1 cellular context compared by ENCODE assay signal in genomic region chr6:31202259-31203166, GRCh38.
TF ChIP-seq lines count a peak whose summit lies in the region.

No MANE protein-coding gene starts in this region.

TF ChIP-seq in HepG2, 621 proteins besides CTCF, POLR2A, EP300 and RAD21:
- TF ChIP-seq FOXA3 (CRISPR knock-in tag; IDR thresholded peaks at IDR 0.05) (no peak), ZNF761 (CRISPR knock-in tag; conservative IDR thresholded peaks at IDR 0.05) (0 out of 2 replicates have a peak, but pooled peaks have one; percentile 7), ZNF510 (CRISPR knock-in tag; IDR thresholded peaks at IDR 0.05; ENCODE audit: low read depth) (0 out of 2 replicates have a peak, but pooled peaks have one; percentile 20), FOXM1 (CRISPR knock-in tag; IDR thresholded peaks at IDR 0.05) (no peak), ZNF720 (CRISPR knock-in tag; IDR thresholded peaks at IDR 0.05) (no peak), ZSCAN21 (CRISPR knock-in tag; IDR thresholded peaks at IDR 0.05; ENCODE audit: borderline replicate concordance) (no peak), ZNF788 (CRISPR knock-in tag; IDR thresholded peaks at IDR 0.05; ENCODE audit: borderline replicate concordance) (0 out of 2 replicates have a peak, but pooled peaks have one; percentile 16), BRF2 (CRISPR knock-in tag; IDR thresholded peaks at IDR 0.05) (no peak), ZNF20 (CRISPR knock-in tag; IDR thresholded peaks at IDR 0.05) (no peak), CHCHD3 (CRISPR knock-in tag; IDR thresholded peaks at IDR 0.05) (no peak)
- TF ChIP-seq, protein P1, sequence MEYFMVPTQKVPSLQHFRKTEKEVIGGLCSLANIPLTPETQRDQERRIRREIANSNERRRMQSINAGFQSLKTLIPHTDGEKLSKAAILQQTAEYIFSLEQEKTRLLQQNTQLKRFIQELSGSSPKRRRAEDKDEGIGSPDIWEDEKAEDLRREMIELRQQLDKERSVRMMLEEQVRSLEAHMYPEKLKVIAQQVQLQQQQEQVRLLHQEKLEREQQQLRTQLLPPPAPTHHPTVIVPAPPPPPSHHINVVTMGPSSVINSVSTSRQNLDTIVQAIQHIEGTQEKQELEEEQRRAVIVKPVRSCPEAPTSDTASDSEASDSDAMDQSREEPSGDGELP (IDR thresholded peaks at IDR 0.05; ENCODE audit: borderline replicate concordance, low read depth) = 0 out of 2 replicates have a peak, but pooled peaks have one; percentile 3
